ENCODE assay signal across 1 cellular context in genomic region chr1:235588916-235589515, GRCh38.
A peak's percentile ranks its signal among the peaks of the same experiment; 100 is the strongest.
TF ChIP-seq lines count a peak whose summit lies in the region.

No MANE protein-coding gene starts in this region.

TF ChIP-seq in K562, 482 proteins besides CTCF, POLR2A, EP300 and RAD21 (continued from another document and continues in another):
- TF ChIP-seq ZNF518B (CRISPR knock-in tag; IDR thresholded peaks at IDR 0.05): no peak
- no peak for TF ChIP-seq ZNF77 (CRISPR knock-in tag; IDR thresholded peaks at IDR 0.05)
- no peak for TF ChIP-seq MTA3 (IDR thresholded peaks at IDR 0.05; ENCODE audit: borderline replicate concordance)
- TF ChIP-seq CEBPB (tag; IDR thresholded peaks at IDR 0.05): 0 out of 2 replicates have a peak, but pooled peaks have one; percentile 19
- TF ChIP-seq TOE1 (IDR thresholded peaks at IDR 0.05; ENCODE audit: borderline replicate concordance): no peak
- no peak for TF ChIP-seq TOE1 (CRISPR knock-in tag; IDR thresholded peaks at IDR 0.05; ENCODE audit: borderline replicate concordance, low read depth)
- TF ChIP-seq STAG1 (CRISPR knock-in tag; IDR thresholded peaks at IDR 0.05; ENCODE audit: borderline replicate concordance): no peak
- TF ChIP-seq VEZF1 (CRISPR knock-in tag; IDR thresholded peaks at IDR 0.05): peak; percentile 67
- TF ChIP-seq SFPQ (IDR thresholded peaks at IDR 0.05; ENCODE audit: low read depth, low read length): no peak
- 0 out of 2 replicates have a peak, but pooled peaks have one; percentile 12 for TF ChIP-seq ZBTB40 (IDR thresholded peaks at IDR 0.05)
- TF ChIP-seq ZBTB40 (CRISPR knock-in tag; IDR thresholded peaks at IDR 0.05): no peak
- TF ChIP-seq ZBTB5 (IDR thresholded peaks at IDR 0.05): no peak
- TF ChIP-seq CSDE1 (IDR thresholded peaks at IDR 0.05): no peak
- peak; percentile 99 for TF ChIP-seq ZNF395 (CRISPR knock-in tag; IDR thresholded peaks at IDR 0.05)
- TF ChIP-seq GMEB1 (CRISPR knock-in tag; IDR thresholded peaks at IDR 0.05): peak; percentile 66; the same call in 1 of the 2 replicates
- peak; percentile 45; the same call in 1 of the 2 replicates for TF ChIP-seq ZNF707 (CRISPR knock-in tag; conservative IDR thresholded peaks at IDR 0.05)
- peak; percentile 98 for TF ChIP-seq HDAC8 (tag; IDR thresholded peaks at IDR 0.05)
- no peak for TF ChIP-seq ZMIZ1 (IDR thresholded peaks at IDR 0.05; ENCODE audit: low read depth in 2 of 2, low read length in 2 of 2)
- no peak for TF ChIP-seq HCFC1 (IDR thresholded peaks at IDR 0.05; ENCODE audit: low read depth, low read length)
- peak; percentile 98 for TF ChIP-seq ELF4 (CRISPR knock-in tag; IDR thresholded peaks at IDR 0.05)
- no peak for TF ChIP-seq CHD2 (IDR thresholded peaks at IDR 0.05; ENCODE audit: low read depth, low read length)
- TF ChIP-seq HDAC1 (IDR thresholded peaks at IDR 0.05): no peak; a peak in 1 of 4 replicates
- peak; percentile 23 for TF ChIP-seq TAF1 (IDR thresholded peaks at IDR 0.05; ENCODE audit: control insufficient read depth, extremely low read depth, insufficient read depth, low read length, severe bottlenecking)
- no peak for TF ChIP-seq ZZZ3 (IDR thresholded peaks at IDR 0.05)
- peak; percentile 98 for TF ChIP-seq KLF13 (tag; IDR thresholded peaks at IDR 0.05; ENCODE audit: borderline replicate concordance, low read depth)
- TF ChIP-seq ZNF316 (IDR thresholded peaks at IDR 0.05): peak; percentile 96
- TF ChIP-seq HLTF (IDR thresholded peaks at IDR 0.05): no peak
- TF ChIP-seq HDGF (IDR thresholded peaks at IDR 0.05): no peak
- TF ChIP-seq NFIC (IDR thresholded peaks at IDR 0.05): peak; percentile 86
- TF ChIP-seq ZNF551 (CRISPR knock-in tag; IDR thresholded peaks at IDR 0.05): peak; percentile 65; the same call in 1 of the 2 replicates
- TF ChIP-seq ZC3H11A (IDR thresholded peaks at IDR 0.05; ENCODE audit: low read depth, low read length): no peak
- no peak for TF ChIP-seq NR2C1 (IDR thresholded peaks at IDR 0.05)
- TF ChIP-seq NR2C1 (tag; IDR thresholded peaks at IDR 0.05): peak; percentile 93
